10 cellular contexts compared by ENCODE assay signal in genomic region chr3:46929324-46929723, GRCh38. TPM values are rescaled to one million over a fixed set of nuclear protein-coding genes. Genes with fewer than 3 reads are reported as not detected.
DNase-seq lines count a peak whose midpoint lies in the region; ATAC-seq, FAIRE-seq and TF ChIP-seq lines count a peak whose summit lies in the region.
"Had no signal": no experiment of that assay in that cellular context is flagged by ENCODE, and none has a peak within 500 bp of the region (broad histone marks: within the 10 kb centered on the region; RNA-seq: fewer than 3 reads in every experiment).

No MANE protein-coding gene starts in this region.

- H3K27ac Mint-ChIP-seq in activated naive CD8-positive, alpha-beta T cell treated with anti-CD3 and anti-CD28 coated beads, Interleukin-2, amount 10 ng/mL, durations not matched to agents 7 days and 5 days = peak overlapping the region; percentile 16
- no peak overlapping the region for H3K27ac Mint-ChIP-seq in activated naive CD8-positive, alpha-beta T cell treated with anti-CD3 and anti-CD28 coated beads for 36 hours

- no peak for TF ChIP-seq RAD21 in GM12878 (IDR thresholded peaks at IDR 0.05; ENCODE audit: insufficient read depth, low read depth, low read length)

- no peak overlapping the region for H3K9ac ChIP-seq in GM12878 (ENCODE audit: control insufficient read depth, insufficient read depth, low read length)

- in situ Hi-C loops in GM12878 (cut with MboI) = no loop called here

- H3K4me1 ChIP-seq in GM12878 (ENCODE audit: control insufficient read depth, insufficient read depth, low read length) (peaks cover 85% of the 10 kb centered on the region), upper lobe of left lung (peaks cover 92 to 95% (median 93%) of the 10 kb centered on the region in 4 donors)

- H3K27me3 ChIP-seq in GM12878 (replicated peaks in 1 of 2; ENCODE audit: control insufficient read depth in 2 of 2, insufficient read depth in 2 of 2, low read length in 1 of 2) (no peaks in the 10 kb centered on the region), upper lobe of left lung (no peaks in the 10 kb centered on the region)
- H3K27me3 ChIP-seq: ovary had no signal

- H3K4me3 ChIP-seq in GM12878 (peak overlapping the region; percentile 15; the same call in 1 of the 2 replicates), upper lobe of left lung (no peak overlapping the region)
- H3K4me3 ChIP-seq: ovary had no signal

- no TSS peak for BruUV-seq in GM12878 (replicated peaks; lab: Mats Ljungman, UMichigan)

- H3K36me3 Mint-ChIP-seq in activated naive CD8-positive, alpha-beta T cell treated with anti-CD3 and anti-CD28 coated beads, Interleukin-2, amount 10 ng/mL, durations not matched to agents 7 days and 5 days = peaks cover 32% of the 10 kb centered on the region
- peaks cover 35% of the 10 kb centered on the region for H3K36me3 Mint-ChIP-seq in activated naive CD8-positive, alpha-beta T cell treated with anti-CD3 and anti-CD28 coated beads for 36 hours

- peak overlapping the region; percentile 94 for H3K27ac ChIP-seq in GM12878 (ENCODE audit: control insufficient read depth, insufficient read depth)
- H3K27ac ChIP-seq in upper lobe of left lung = peak overlapping the region; percentile 83 to 90 (median 84)
- H3K27ac ChIP-seq: ovary had no signal

- H3K36me3 ChIP-seq in GM12878 (ENCODE audit: control insufficient read depth in 2 of 2, insufficient read depth in 2 of 2, low read length in 1 of 2) (peaks cover 12 to 34% of the 10 kb centered on the region in 2 experiments), upper lobe of left lung (peaks cover 7 to 23% (median 15%) of the 10 kb centered on the region in 4 donors)
- H3K36me3 ChIP-seq: ovary had no signal

- H4K20me1 ChIP-seq in GM12878 (ENCODE audit: control insufficient read depth, insufficient read depth) = no peaks in the 10 kb centered on the region

- no peak for FAIRE-seq in GM12878 (lab: Jason Lieb, UNC)

- whole genome bisulfite sequencing in GM12878 (ENCODE audit: insufficient coverage, insufficient replicate concordance, low lambda C conversion rate, missing lambda C conversion rate) = 31% methylated on average over 2 of the region's 2 CpGs
- 57 to 72% methylated on average over 2 of the region's 2 CpGs for WGBS in upper lobe of left lung, 2 donors

- intact Hi-C loops in GM12878 (cut with micrococcal nuclease; ENCODE audit: unreplicated experiment) = loop anchor here (5.0 kb wide), 1 partner anchor 233 kb away; the partner anchor contains the start of gene SETD2

- RAD21 ChIA-PET in GM12878 (lab: Charles Lee; ENCODE audit: unreplicated experiment) = interaction anchor here (0.7 to 5.3 kb wide), 5 partner anchors 19 to 51 kb away, joined by 3 to 48 read pairs (median 21); partner anchors contain the start of genes CCDC12 and NBEAL2

- CTCF ChIA-PET in GM12878 (lab: Yijun Ruan, JAX) = interaction anchor here (0.5 to 7.2 kb wide), 8 partner anchors 12 to 233 kb away, joined by 3 to 27 read pairs (median 4); no protein-coding TSS in a partner anchor

- peak overlapping the region; percentile 57; the same call in 1 of the 2 replicates for H3K4me2 ChIP-seq in GM12878 (ENCODE audit: control insufficient read depth, insufficient read depth)

- SMC1A ChIA-PET in GM12878 (lab: Charles Lee; ENCODE audit: uncharacterized antibody, unreplicated experiment) = interaction anchor here (1.1 to 17.5 kb wide), 6 partner anchors 10 to 49 kb away, joined by 4 to 298 read pairs (median 30); partner anchors contain the start of genes CCDC12 and NBEAL2

- peaks cover 64% of the 10 kb centered on the region for H3K4me1 Mint-ChIP-seq in activated naive CD8-positive, alpha-beta T cell treated with anti-CD3 and anti-CD28 coated beads, Interleukin-2, amount 10 ng/mL, durations not matched to agents 7 days and 5 days
- peaks cover 53% of the 10 kb centered on the region for H3K4me1 Mint-ChIP-seq in activated naive CD8-positive, alpha-beta T cell treated with anti-CD3 and anti-CD28 coated beads for 36 hours

- TF ChIP-seq CTCF in GM12878 (IDR thresholded peaks at IDR 0.05 in 2 of 3, conservative IDR thresholded peaks at IDR 0.05 in 1 of 3; ENCODE audit: control insufficient read depth in 2 of 3, extremely low read depth in 1 of 3, insufficient read depth in 1 of 3, low read depth in 3 of 3, low read length in 3 of 3) = no peak
- TF ChIP-seq CTCF in upper lobe of left lung (IDR thresholded peaks at IDR 0.05) = no peak

- TF ChIP-seq POLR2A in GM12878 (IDR thresholded peaks at IDR 0.05; ENCODE audit: low read depth, low read length) = no peak
- TF ChIP-seq POLR2A in upper lobe of left lung (IDR thresholded peaks at IDR 0.05) = no peak

- DNase-seq in activated naive CD8-positive, alpha-beta T cell treated with anti-CD3 and anti-CD28 coated beads, Interleukin-2, amount 10 ng/mL, durations not matched to agents 7 days and 5 days = no peak
- DNase-seq in activated naive CD8-positive, alpha-beta T cell treated with anti-CD3 and anti-CD28 coated beads for 36 hours = no peak
- DNase-seq in GM12878 (ENCODE audit: low read depth, low spot score) (no peak), mesenteric fat pad (ENCODE audit: low spot score) (peak; percentile 47), upper lobe of left lung (peak in 1 of 2 donors; percentile 85), GM19238 (ENCODE audit: insufficient read length, low spot score) (no peak)
- DNase-seq: NCI-H1048 had no signal

- H3K9me3 ChIP-seq in GM12878 (replicated peaks; ENCODE audit: control insufficient read depth, insufficient read depth, low read length) (peaks cover 14% of the 10 kb centered on the region), upper lobe of left lung (no peaks in the 10 kb centered on the region)
- H3K9me3 ChIP-seq: ovary had no signal

- no peak for ATAC-seq in activated naive CD8-positive, alpha-beta T cell treated with anti-CD3 and anti-CD28 coated beads, Interleukin-2, amount 10 ng/mL, durations not matched to agents 7 days and 5 days (ENCODE audit: low read depth)
- ATAC-seq in GM12878 (no peak), upper lobe of left lung (ENCODE audit: low FRiP score in 2 of 2) (no peak), HG03565 (IDR thresholded peaks at IDR 0.05; ENCODE audit: unreplicated experiment) (no peak), GM19023 (IDR thresholded peaks at IDR 0.05; ENCODE audit: unreplicated experiment) (no peak)

- no peak for TF ChIP-seq EP300 in GM12878 (IDR thresholded peaks at IDR 0.05; ENCODE audit: borderline replicate concordance in 1 of 2, control insufficient read depth in 1 of 2, low read depth in 2 of 2, low read length in 2 of 2)
- no peak for TF ChIP-seq EP300 in upper lobe of left lung (IDR thresholded peaks at IDR 0.05)

- H2AFZ ChIP-seq in GM12878 (ENCODE audit: control insufficient read depth, low read depth, low read length) = no peak overlapping the region

- peaks cover 61% of the 10 kb centered on the region for H3K79me2 ChIP-seq in GM12878 (ENCODE audit: control insufficient read depth, insufficient read depth, low read length)

- H3K9me3 Mint-ChIP-seq in activated naive CD8-positive, alpha-beta T cell treated with anti-CD3 and anti-CD28 coated beads, Interleukin-2, amount 10 ng/mL, durations not matched to agents 7 days and 5 days = peaks cover 5% of the 10 kb centered on the region
- peaks cover 9% of the 10 kb centered on the region for H3K9me3 Mint-ChIP-seq in activated naive CD8-positive, alpha-beta T cell treated with anti-CD3 and anti-CD28 coated beads for 36 hours

- POLR2A ChIA-PET in activated naive CD8-positive, alpha-beta T cell treated with anti-CD3 and anti-CD28 coated beads, Interleukin-2, amount 10 ng/mL, durations not matched to agents 7 days and 5 days (lab: Charles Lee) = interaction anchor here (0.7 to 3.1 kb wide), 3 partner anchors 15 to 47 kb away, joined by 4 to 13 read pairs (median 8); no protein-coding TSS in a partner anchor
- POLR2A ChIA-PET in GM12878 (lab: Charles Lee) = interaction anchor here (0.6 to 12.6 kb wide), 8 partner anchors 13 to 54 kb away, joined by 3 to 163 read pairs (median 6); partner anchors contain the start of gene CCDC12

- H3K27me3 Mint-ChIP-seq in activated naive CD8-positive, alpha-beta T cell treated with anti-CD3 and anti-CD28 coated beads, Interleukin-2, amount 10 ng/mL, durations not matched to agents 7 days and 5 days = no peaks in the 10 kb centered on the region
- no peaks in the 10 kb centered on the region for H3K27me3 Mint-ChIP-seq in activated naive CD8-positive, alpha-beta T cell treated with anti-CD3 and anti-CD28 coated beads for 36 hours

- no peak overlapping the region for H3K4me3 Mint-ChIP-seq in activated naive CD8-positive, alpha-beta T cell treated with anti-CD3 and anti-CD28 coated beads, Interleukin-2, amount 10 ng/mL, durations not matched to agents 7 days and 5 days
- H3K4me3 Mint-ChIP-seq in activated naive CD8-positive, alpha-beta T cell treated with anti-CD3 and anti-CD28 coated beads for 36 hours = no peak overlapping the region

RNA-seq across cellular contexts. Expression of gene CCDC12, which starts 47.2 kb away (rescaled TPM):
- total RNA-seq in activated naive CD8-positive, alpha-beta T cell treated with anti-CD3 and anti-CD28 coated beads, Interleukin-2, amount 10 ng/mL, durations not matched to agents 7 days and 5 days = 10 to 100 TPM; 58.6 to 60.0 TPM
- 10 to 100 TPM; 48.8 to 55.4 TPM for total RNA-seq in activated naive CD8-positive, alpha-beta T cell treated with anti-CD3 and anti-CD28 coated beads for 36 hours
- 111 and 121 TPM in 2 replicates for total RNA-seq in GM12878 (2013; cell fraction: nucleolus; rRNA removed)
- total RNA-seq in GM12878 (2014; rRNA removed) = 46.9 and 53.0 TPM in 2 replicates
- 67.3 and 72.4 TPM in 2 replicates for total RNA-seq in GM12878 (2014; rRNA removed; fragmentation: Illumina TruSeq; extraction: Trizol)
- total RNA-seq in GM12878 (2021) = 65.8 and 65.9 TPM in 2 replicates
- polyA plus RNA-seq in GM12878 (2011; ENCODE audit: low read depth) = 29.4 TPM
- 31.2 and 45.6 TPM in 2 replicates for polyA plus RNA-seq in GM12878 (2011; rRNA removed)
- polyA plus RNA-seq in GM12878 (2011; cell fraction: cytosol; rRNA removed) = 52.2 and 68.0 TPM in 2 replicates
- 63.4 and 85.5 TPM in 2 replicates for polyA plus RNA-seq in GM12878 (2011; cell fraction: nucleus; rRNA removed)
- 47.7 and 72.7 TPM in 2 replicates for polyA plus RNA-seq in GM12878 (2012)
- 11.2 and 63.3 TPM in 2 replicates for polyA plus RNA-seq in GM12878 (2014; fragmentation: Illumina TruSeq; extraction: Trizol)
- polyA plus RNA-seq in GM12878 (2014; fragmentation: Nextera tagmentation; extraction: Ambion mirVana) = 10 to 100 TPM in 1 of 2 experiments, 1 to 10 TPM in 1; 9.2 to 22.5 TPM
- polyA plus RNA-seq in GM12878 (2014; rRNA removed) = 59.3 and 67.6 TPM in 2 replicates
- polyA plus RNA-seq in GM12878 (2016; fragmentation: Nextera tagmentation; extraction: Ambion mirVana) = 10 to 100 TPM; 83.1 to 91.4 TPM
- 69.5 and 77.8 TPM in 2 replicates for polyA minus RNA-seq in GM12878 (2011; rRNA and poly(A)+ RNA removed)
- polyA minus RNA-seq in GM12878 (2011; cell fraction: cytosol; rRNA and poly(A)+ RNA removed) = 15.6 and 18.2 TPM in 2 replicates
- polyA minus RNA-seq in GM12878 (2011; cell fraction: nucleus; rRNA and poly(A)+ RNA removed) = 64.3 and 144 TPM in 2 replicates
- 33.1 TPM for total RNA-seq in mesenteric fat pad
- total RNA-seq in upper lobe of left lung = 10 to 100 TPM; 42.3 to 93.2 (median 69.8) TPM

RNA-seq across cellular contexts. Expression of gene NBEAL2, which starts 50.1 kb away (rescaled TPM):
- 100 to 1,000 TPM; 165 to 178 TPM for total RNA-seq in activated naive CD8-positive, alpha-beta T cell treated with anti-CD3 and anti-CD28 coated beads, Interleukin-2, amount 10 ng/mL, durations not matched to agents 7 days and 5 days
- total RNA-seq in activated naive CD8-positive, alpha-beta T cell treated with anti-CD3 and anti-CD28 coated beads for 36 hours = 10 to 100 TPM; 63.1 to 67.4 TPM
- 152 and 168 TPM in 2 replicates for total RNA-seq in GM12878 (2013; cell fraction: nucleolus; rRNA removed)
- total RNA-seq in GM12878 (2014; rRNA removed) = 47.2 and 52.0 TPM in 2 replicates
- total RNA-seq in GM12878 (2014; rRNA removed; fragmentation: Illumina TruSeq; extraction: Trizol) = 19.7 and 21.8 TPM in 2 replicates
- total RNA-seq in GM12878 (2021) = 106 and 127 TPM in 2 replicates
- polyA plus RNA-seq in GM12878 (2011; ENCODE audit: low read depth) = 27.1 TPM
- polyA plus RNA-seq in GM12878 (2011; rRNA removed) = 17.1 and 29.0 TPM in 2 replicates
- 39.5 and 52.6 TPM in 2 replicates for polyA plus RNA-seq in GM12878 (2011; cell fraction: cytosol; rRNA removed)
- polyA plus RNA-seq in GM12878 (2011; cell fraction: nucleus; rRNA removed) = 940 and 1,024 TPM in 2 replicates
- polyA plus RNA-seq in GM12878 (2012) = 62.9 and 78.4 TPM in 2 replicates
- polyA plus RNA-seq in GM12878 (2014; fragmentation: Illumina TruSeq; extraction: Trizol) = 16.4 and 41.4 TPM in 2 replicates
- under 1 TPM; 0.07 to 0.18 TPM for polyA plus RNA-seq in GM12878 (2014; fragmentation: Nextera tagmentation; extraction: Ambion mirVana)
- 96.3 and 110 TPM in 2 replicates for polyA plus RNA-seq in GM12878 (2014; rRNA removed)
- 10 to 100 TPM; 22.5 to 29.7 TPM for polyA plus RNA-seq in GM12878 (2016; fragmentation: Nextera tagmentation; extraction: Ambion mirVana)
- polyA minus RNA-seq in GM12878 (2011; rRNA and poly(A)+ RNA removed) = 21.7 and 46.1 TPM in 2 replicates
- polyA minus RNA-seq in GM12878 (2011; cell fraction: cytosol; rRNA and poly(A)+ RNA removed) = 21.8 and 25.3 TPM in 2 replicates
- 95.1 and 139 TPM in 2 replicates for polyA minus RNA-seq in GM12878 (2011; cell fraction: nucleus; rRNA and poly(A)+ RNA removed)
- 42.9 TPM for total RNA-seq in mesenteric fat pad
- total RNA-seq in upper lobe of left lung = 100 to 1,000 TPM in 5 of 6 donors, 10 to 100 TPM in 1; 94.7 to 436 (median 163) TPM

RNA-seq across cellular contexts. Expression of gene PTH1R, which starts 51.8 kb away (rescaled TPM):
- not detected for total RNA-seq in activated naive CD8-positive, alpha-beta T cell treated with anti-CD3 and anti-CD28 coated beads, Interleukin-2, amount 10 ng/mL, durations not matched to agents 7 days and 5 days
- total RNA-seq in activated naive CD8-positive, alpha-beta T cell treated with anti-CD3 and anti-CD28 coated beads for 36 hours = not detected
- not detected in 2 replicates for total RNA-seq in GM12878 (2013; cell fraction: nucleolus; rRNA removed)
- total RNA-seq in GM12878 (2014; rRNA removed) (not detected in 2 replicates), GM12878 (2014; rRNA removed; fragmentation: Illumina TruSeq; extraction: Trizol) (not detected in 2 replicates), GM12878 (2021) (not detected in 2 replicates), mesenteric fat pad (16.3 TPM), upper lobe of left lung (10 to 100 TPM in 4 of 6 donors, 1 to 10 TPM in 2; 2.6 to 48.2 (median 16.2) TPM)
- polyA plus RNA-seq in GM12878 (2011; ENCODE audit: low read depth) = not detected
- polyA plus RNA-seq in GM12878 (2011; rRNA removed) (not detected in 2 replicates), GM12878 (2014; fragmentation: Illumina TruSeq; extraction: Trizol) (not detected in 2 replicates), GM12878 (2014; fragmentation: Nextera tagmentation; extraction: Ambion mirVana) (not detected), GM12878 (2014; rRNA removed) (0.20 TPM in 1 of 2 replicates, not detected in the other), GM12878 (2016; fragmentation: Nextera tagmentation; extraction: Ambion mirVana) (not detected)
- polyA plus RNA-seq in GM12878 (2011; cell fraction: cytosol; rRNA removed) = 0.03 and 0.13 TPM in 2 replicates
- polyA plus RNA-seq in GM12878 (2011; cell fraction: nucleus; rRNA removed) = 0.61 and 1.2 TPM in 2 replicates
- polyA plus RNA-seq in GM12878 (2012) = 0.22 TPM in 1 of 2 replicates, not detected in the other
- polyA minus RNA-seq in GM12878 (2011; rRNA and poly(A)+ RNA removed) = not detected in 2 replicates
- not detected in 2 replicates for polyA minus RNA-seq in GM12878 (2011; cell fraction: cytosol; rRNA and poly(A)+ RNA removed)
- not detected in 2 replicates for polyA minus RNA-seq in GM12878 (2011; cell fraction: nucleus; rRNA and poly(A)+ RNA removed)
